Comparison of ENCODE assay signal across 17 cellular contexts in the genomic region with DNA sequence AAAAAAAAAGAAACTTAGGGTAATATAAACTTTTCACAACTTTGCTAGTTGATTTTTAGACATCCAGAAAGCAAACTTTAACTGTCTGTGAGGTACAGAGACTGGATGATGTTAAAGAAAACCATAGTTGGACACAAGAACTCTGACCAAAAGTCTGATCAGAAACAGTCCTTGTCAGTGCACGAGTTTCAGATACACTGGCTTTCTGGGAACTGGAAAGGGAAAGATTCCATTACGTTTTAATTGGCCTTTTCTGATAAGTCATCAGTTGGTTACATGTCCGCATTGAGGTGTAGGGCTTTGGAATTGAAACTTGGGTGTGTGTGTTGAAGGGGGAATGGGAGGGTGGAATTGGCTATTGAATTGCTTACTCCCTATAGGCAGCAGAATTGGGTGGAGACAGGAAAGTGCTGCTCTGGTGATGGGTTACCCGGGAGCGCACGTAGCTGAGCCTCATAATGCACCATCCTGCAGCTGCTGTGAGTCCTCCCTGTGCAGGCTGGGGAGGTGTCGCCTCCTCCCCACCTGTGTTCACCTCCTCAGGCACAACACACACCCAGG. TPM values are rescaled to one million over a fixed set of nuclear protein-coding genes. Genes with fewer than 3 reads are reported as not detected.
DNase-seq lines count a peak whose midpoint lies in the region; ATAC-seq, FAIRE-seq and TF ChIP-seq lines count a peak whose summit lies in the region.
"Had no signal": no experiment of that assay in that cellular context is flagged by ENCODE, and none has a peak within 500 bp of the region (broad histone marks: within the 10 kb centered on the region; RNA-seq: fewer than 3 reads in every experiment).

No MANE protein-coding gene starts in this region.

- H3K18ac ChIP-seq in trophoblast cell (ENCODE audit: low read length): no peak overlapping the region

- no peak overlapping the region for H4K8ac ChIP-seq in trophoblast cell (ENCODE audit: low read depth, low read length)

- H2BK120ac ChIP-seq in trophoblast cell (ENCODE audit: insufficient read depth, low read length, poor library complexity): no peak overlapping the region

- intact Hi-C loops in CD4-positive, alpha-beta T cell (cut with DNase I, micrococcal nuclease): no loop called here

- H3K27me3 ChIP-seq in CD4-positive, alpha-beta T cell (ENCODE audit: control insufficient read depth, insufficient read depth, low read length): no peaks in the 10 kb centered on the region
- H3K27me3 ChIP-seq in RWPE2 (ENCODE audit: insufficient read depth, poor library complexity, severe bottlenecking) (no peaks in the 10 kb centered on the region), trophoblast cell (ENCODE audit: insufficient read depth, low read length) (no peaks in the 10 kb centered on the region)

- H3K27me3 Mint-ChIP-seq in CD4-positive, alpha-beta T cell: no peaks in the 10 kb centered on the region
- H3K27me3 Mint-ChIP-seq: naive thymus-derived CD8-positive, alpha-beta T cell had no signal

- H3K4me1 ChIP-seq in RWPE2 (ENCODE audit: insufficient read depth, poor library complexity, severe bottlenecking) (peaks cover 57% of the 10 kb centered on the region), trophoblast cell (ENCODE audit: control insufficient read depth in 1 of 2, insufficient read depth in 2 of 2, low read length in 2 of 2) (peaks cover 20 to 22% of the 10 kb centered on the region in 2 experiments)

- FAIRE-seq in RCC 7860 (lab: Jason Lieb, UNC): no peak

- H2AFZ ChIP-seq in trophoblast cell (ENCODE audit: insufficient read depth, low read length, poor library complexity): no peak overlapping the region

- no CpG with 5 or more reads among the region's 7 CpGs for WGBS in trophoblast cell (ENCODE audit: extremely low coverage, insufficient coverage, insufficient read length)

- H3K4me1 Mint-ChIP-seq in CD4-positive, alpha-beta T cell (ENCODE audit: low read depth): peaks cover 58% of the 10 kb centered on the region

- no peaks in the 10 kb centered on the region for H3K9me3 ChIP-seq in CD4-positive, alpha-beta T cell (ENCODE audit: control insufficient read depth, low read length)
- H3K9me3 ChIP-seq in RWPE2 (ENCODE audit: severe bottlenecking) (no peaks in the 10 kb centered on the region), trophoblast cell (ENCODE audit: insufficient read depth, low read depth, low read length) (no peaks in the 10 kb centered on the region)
- H3K9me3 ChIP-seq: lower lobe of right lung had no signal

- no peak overlapping the region for H2BK12ac ChIP-seq in trophoblast cell (ENCODE audit: low read length)

- H3K9me3 Mint-ChIP-seq in CD4-positive, alpha-beta T cell: no peaks in the 10 kb centered on the region
- H3K9me3 Mint-ChIP-seq: activated T-helper 1 cell treated with anti-CD3 and anti-CD28 coated beads, Interleukin-12 subunit alpha, Interleukin-12 subunit beta, Interleukin-2, Interleukin-4 antibody, amounts not matched to agents 30 ng/mL and 10 ng/mL and 1 ng/mL, durations not matched to agents 14 hours and 24 hours and 36 hours; naive thymus-derived CD8-positive, alpha-beta T cell had no signal

- no peak overlapping the region for H4K12ac ChIP-seq in trophoblast cell (ENCODE audit: low read depth, low read length)

- peak overlapping the region; percentile 61 for H3K4ac ChIP-seq in trophoblast cell (ENCODE audit: low read depth, low read length)

- peaks cover 10% of the 10 kb centered on the region for H3K79me1 ChIP-seq in trophoblast cell (ENCODE audit: low read length)

- H3K14ac ChIP-seq in trophoblast cell (ENCODE audit: low read length): no peak overlapping the region

- no peak overlapping the region for H3K4me3 Mint-ChIP-seq in CD4-positive, alpha-beta T cell
- H3K4me3 Mint-ChIP-seq: activated T-helper 1 cell treated with anti-CD3 and anti-CD28 coated beads, Interleukin-12 subunit alpha, Interleukin-12 subunit beta, Interleukin-2, Interleukin-4 antibody, amounts not matched to agents 30 ng/mL and 10 ng/mL and 1 ng/mL, durations not matched to agents 14 hours and 24 hours and 36 hours; naive thymus-derived CD8-positive, alpha-beta T cell had no signal

- DNase-seq in CD4-positive, alpha-beta T cell: no peak
- DNase-seq in RWPE2 (ENCODE audit: low spot score): no peak
- DNase-seq in trophoblast cell: no peak
- no peak for DNase-seq in kidney tubule cell (ENCODE audit: low spot score)
- no peak for DNase-seq in NCI-H1105 treated with DMSO at 0.1 percent for 48 hours (lab: John Stamatoyannopoulos, UW)
- DNase-seq in NOMO-1 treated with dmso at 0.1 percent for 144 hours (lab: John Stamatoyannopoulos, UW; ENCODE audit: unreplicated experiment): no peak
- no peak for DNase-seq in RCC 7860 (ENCODE audit: low spot score)
- DNase-seq: activated CD4-positive, alpha-beta T cell treated with anti-CD3 and anti-CD28 coated beads, Interleukin-2, amount 50 U/mL, for 4 hours; caudate nucleus; HCEC 1CT; Karpas-422; lower lobe of right lung; naive thymus-derived CD8-positive, alpha-beta T cell; NCI-H1092 treated with DMSO at 0.1 percent for 48 hours; NCI-H748 treated with DMSO at 0.1 percent for 48 hours had no signal

- no peak overlapping the region for H3K23ac ChIP-seq in trophoblast cell (ENCODE audit: low read length)

- ATAC-seq in CD4-positive, alpha-beta T cell (ENCODE audit: poor library complexity): no peak
- ATAC-seq in RWPE2 (ENCODE audit: low read depth): no peak
- peak; percentile 10 for ATAC-seq in esophagus mucosa
- ATAC-seq: lower lobe of right lung; naive thymus-derived CD8-positive, alpha-beta T cell had no signal

- peak overlapping the region; percentile 49 for H3K27ac Mint-ChIP-seq in CD4-positive, alpha-beta T cell
- H3K27ac Mint-ChIP-seq: activated T-helper 1 cell treated with anti-CD3 and anti-CD28 coated beads, Interleukin-12 subunit alpha, Interleukin-12 subunit beta, Interleukin-2, Interleukin-4 antibody, amounts not matched to agents 30 ng/mL and 10 ng/mL and 1 ng/mL, durations not matched to agents 14 hours and 24 hours and 36 hours had no signal

- no peak overlapping the region for H3K27ac ChIP-seq in CD4-positive, alpha-beta T cell (ENCODE audit: low read depth, low read length)
- H3K27ac ChIP-seq in RWPE2 (ENCODE audit: poor library complexity, severe bottlenecking) (peak overlapping the region; percentile 94), trophoblast cell (ENCODE audit: low read depth, low read length) (no peak overlapping the region)
- H3K27ac ChIP-seq: lower lobe of right lung had no signal

- TF ChIP-seq CTCF in CD4-positive, alpha-beta T cell (IDR thresholded peaks at IDR 0.05): no peak
- no peak for TF ChIP-seq CTCF in RWPE2 (IDR thresholded peaks at IDR 0.05; ENCODE audit: poor library complexity, severe bottlenecking)

- no peak overlapping the region for H2BK5ac ChIP-seq in trophoblast cell (ENCODE audit: low read depth, low read length, poor library complexity)

- POLR2A ChIA-PET in CD4-positive, alpha-beta T cell (lab: Charles Lee): no interaction called here

- no peak overlapping the region for H2AK5ac ChIP-seq in trophoblast cell (ENCODE audit: low read length)

- no peak overlapping the region for H3K4me3 ChIP-seq in RWPE2 (ENCODE audit: severe bottlenecking)
- H3K4me3 ChIP-seq in trophoblast cell (ENCODE audit: low read depth, low read length): no peak overlapping the region
- H3K4me3 ChIP-seq: lower lobe of right lung had no signal

- H3K36me3 Mint-ChIP-seq in CD4-positive, alpha-beta T cell (ENCODE audit: low read depth): peaks cover 55% of the 10 kb centered on the region

- H4K91ac ChIP-seq in trophoblast cell (ENCODE audit: low read depth, low read length): no peak overlapping the region

- peaks cover 69% of the 10 kb centered on the region for H3K36me3 ChIP-seq in RWPE2 (ENCODE audit: low read depth)
- H3K36me3 ChIP-seq in trophoblast cell (ENCODE audit: control insufficient read depth in 1 of 2, insufficient read depth in 2 of 2, low read length in 2 of 2): peaks cover 18 to 21% of the 10 kb centered on the region in 2 experiments

- no peak overlapping the region for H3K4me2 ChIP-seq in trophoblast cell (ENCODE audit: low read length)

- peaks cover 18% of the 10 kb centered on the region for H3K79me2 ChIP-seq in trophoblast cell (ENCODE audit: control insufficient read depth, insufficient read depth, low read length, poor library complexity)

- CTCF ChIA-PET in CD4-positive, alpha-beta T cell (lab: Charles Lee): no interaction called here

- H3K9ac ChIP-seq in trophoblast cell (ENCODE audit: low read length): no peak overlapping the region

RNA-seq across cellular contexts. Expression of a gene that starts 13.5 kb away (rescaled TPM):
- 10 to 100 TPM; 57.6 to 66.4 TPM for total RNA-seq in CD4-positive, alpha-beta T cell
- 373 TPM for total RNA-seq in esophagus mucosa
- 370 and 371 TPM in 2 replicates for polyA plus RNA-seq in trophoblast cell (2013)

RNA-seq across cellular contexts. Expression of a gene that starts 39.0 kb away (rescaled TPM):
- total RNA-seq in CD4-positive, alpha-beta T cell: 10 to 100 TPM in 1 of 2 experiments, 1 to 10 TPM in 1; 8.6 to 11.0 TPM
- total RNA-seq in esophagus mucosa: 20.0 TPM
- polyA plus RNA-seq in trophoblast cell (2013): 19.5 and 19.8 TPM in 2 replicates

RNA-seq across cellular contexts. Expression of a gene that starts 59.9 kb away (rescaled TPM):
- 10 to 100 TPM; 22.0 to 22.9 TPM for total RNA-seq in CD4-positive, alpha-beta T cell
- total RNA-seq in esophagus mucosa: 11.2 TPM
- 13.8 and 15.5 TPM in 2 replicates for polyA plus RNA-seq in trophoblast cell (2013)
